Comparison of ENCODE assay signal across 6 cellular contexts in the genomic region with DNA sequence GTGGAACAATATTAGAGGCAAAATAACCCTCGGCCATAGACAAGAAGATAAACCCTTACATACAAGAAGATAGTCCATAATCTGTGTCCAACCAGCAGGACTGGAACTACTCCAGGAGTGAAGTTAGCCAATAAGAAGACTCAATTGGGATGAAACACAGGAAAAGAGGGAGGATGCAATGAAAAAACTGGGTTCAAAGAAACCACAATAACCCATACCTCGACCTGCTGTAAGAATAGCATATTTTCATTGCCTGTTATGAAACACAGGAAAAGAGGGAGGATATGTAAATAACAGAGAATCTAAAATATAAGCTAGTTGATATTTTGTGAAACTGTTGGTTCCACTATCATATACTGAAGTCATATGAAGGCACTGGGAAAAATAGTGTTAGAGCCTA.
"Had no signal": no experiment of that assay in that cellular context is flagged by ENCODE, and none has a peak within 500 bp of the region (broad histone marks: within the 10 kb centered on the region; RNA-seq: fewer than 3 reads in every experiment).

No MANE protein-coding gene starts in this region.

- H3K4me1 Mint-ChIP-seq: H9 had no signal

- H3K4me3 Mint-ChIP-seq: GM23338, H9 had no signal

- H3K27ac Mint-ChIP-seq: GM23338, H9 had no signal

- ATAC-seq: GM23338, K562 had no signal

- H3K9me3 Mint-ChIP-seq: GM23338, H9 had no signal

- H3K4me3 ChIP-seq: GM23338, K562 had no signal

- DNase-seq: H9, HCEC 1CT, IMR-90, KG1 had no signal
